20 cellular contexts compared by ENCODE assay signal in the genomic region with DNA sequence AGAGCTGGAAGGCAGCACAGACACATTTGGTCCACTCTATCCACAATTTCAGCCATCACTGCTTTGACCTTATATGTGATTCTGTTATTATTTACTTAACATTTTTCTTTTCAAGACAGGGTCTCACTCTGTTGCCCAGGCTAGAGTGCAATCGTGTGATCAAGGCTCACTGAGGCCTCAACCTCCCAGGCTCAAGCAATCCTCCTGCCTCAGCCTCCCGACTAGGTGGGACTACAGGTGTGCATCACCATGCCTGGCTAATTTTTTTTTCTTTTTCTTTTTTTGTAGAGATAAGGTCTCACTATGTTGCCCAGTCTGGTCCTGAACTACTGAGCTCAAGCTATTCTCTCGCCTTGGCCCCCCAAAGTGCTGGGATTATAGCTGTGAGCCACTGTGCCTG. TPM values are rescaled to one million over a fixed set of nuclear protein-coding genes. Genes with fewer than 3 reads are reported as not detected.
DNase-seq lines count a peak whose midpoint lies in the region; ATAC-seq and TF ChIP-seq lines count a peak whose summit lies in the region.
"Had no signal": no experiment of that assay in that cellular context is flagged by ENCODE, and none has a peak within 500 bp of the region (broad histone marks: within the 10 kb centered on the region; RNA-seq: fewer than 3 reads in every experiment).

No MANE protein-coding gene starts in this region.

- peaks cover 26 to 98% (median 82%) of the 10 kb centered on the region in 4 donors for H3K4me1 Mint-ChIP-seq in CD4-positive, CD25-positive, alpha-beta regulatory T cell
- peaks cover 92% of the 10 kb centered on the region for H3K4me1 Mint-ChIP-seq in Calu3 (ENCODE audit: low read depth, unreplicated experiment)
- peaks cover 90% of the 10 kb centered on the region for H3K4me1 Mint-ChIP-seq in activated CD8-positive, alpha-beta T cell treated with anti-CD3 and anti-CD28 coated beads for 36 hours (ENCODE audit: low read depth)
- peaks cover 70 to 96% (median 90%) of the 10 kb centered on the region in 7 donors for H3K4me1 Mint-ChIP-seq in naive thymus-derived CD4-positive, alpha-beta T cell

- CTCF ChIA-PET in Calu3 (lab: Charles Lee), result interaction anchor here (0.5 to 3.5 kb wide), 3 partner anchors 13 to 41 kb away, joined by 3 to 13 read pairs (median 7); partner anchors contain the start of gene BCL2L1
- CTCF ChIA-PET in activated CD8-positive, alpha-beta T cell treated with anti-CD3 and anti-CD28 coated beads for 36 hours (lab: Charles Lee), result interaction anchor here (1.0 to 5.4 kb wide), 2 partner anchors 21 to 41 kb away, joined by 6 to 18 read pairs; no protein-coding TSS in a partner anchor
- CTCF ChIA-PET in naive thymus-derived CD4-positive, alpha-beta T cell (lab: Charles Lee), result no interaction called here

- POLR2A ChIA-PET in activated CD8-positive, alpha-beta T cell treated with anti-CD3 and anti-CD28 coated beads for 36 hours (lab: Charles Lee), result interaction anchor here (1.3 kb wide), 1 partner anchor 36 kb away, joined by 3 read pairs; no protein-coding TSS in a partner anchor
- POLR2A ChIA-PET in naive thymus-derived CD4-positive, alpha-beta T cell (lab: Charles Lee), result no interaction called here

- no peak overlapping the region for H3K4me3 ChIP-seq in CD4-positive, CD25-positive, alpha-beta regulatory T cell (ENCODE audit: low read depth, low read length)
- H3K4me3 ChIP-seq in naive thymus-derived CD4-positive, alpha-beta T cell (ENCODE audit: low read length), result no peak overlapping the region
- H3K4me3 ChIP-seq: left lung, uterus had no signal

- peaks cover 77% of the 10 kb centered on the region for H3K4me1 ChIP-seq in CD4-positive, CD25-positive, alpha-beta regulatory T cell (ENCODE audit: control insufficient read depth, insufficient read depth, low read length, poor library complexity, severe bottlenecking)
- peaks cover 46 to 57% of the 10 kb centered on the region in 2 donors for H3K4me1 ChIP-seq in naive thymus-derived CD4-positive, alpha-beta T cell (ENCODE audit: control insufficient read depth in 2 of 2, insufficient read depth in 2 of 2, low read length in 2 of 2)
- H3K4me1 ChIP-seq: uterus had no signal

- intact Hi-C loops in Calu3 (cut with micrococcal nuclease; ENCODE audit: unreplicated experiment), result no loop called here
- intact Hi-C loops in activated CD8-positive, alpha-beta T cell treated with anti-CD3 and anti-CD28 coated beads for 36 hours (cut with micrococcal nuclease), result no loop called here
- intact Hi-C loops in naive thymus-derived CD4-positive, alpha-beta T cell (cut with micrococcal nuclease), result no loop called here

- ATAC-seq in CD4-positive, CD25-positive, alpha-beta regulatory T cell (ENCODE audit: low read depth in 2 of 2), result no peak
- no peak for ATAC-seq in activated CD8-positive, alpha-beta T cell treated with anti-CD3 and anti-CD28 coated beads for 36 hours
- ATAC-seq in naive thymus-derived CD4-positive, alpha-beta T cell, result no peak
- no peak for ATAC-seq in GM19023 (IDR thresholded peaks at IDR 0.05; ENCODE audit: unreplicated experiment)
- ATAC-seq: activated naive CD4-positive, alpha-beta T cell treated with anti-CD3 and anti-CD28 coated beads, Interleukin-2, amount 50 U/mL, for 72 hours; left lung; SK-N-SH treated with all-trans-retinoic acid at 6 μM for 48 hours; stimulated activated naive CD8-positive, alpha-beta T cell treated with anti-CD3 and anti-CD28 coated beads, Interleukin-15, Interleukin-2, amounts not matched to agents 100 U/mL and 50 U/mL, for 24 hours had no signal

- H3K27ac Mint-ChIP-seq in CD4-positive, CD25-positive, alpha-beta regulatory T cell, result peak overlapping the region; percentile 76 to 94 (median 81)
- peak overlapping the region; percentile 56 for H3K27ac Mint-ChIP-seq in Calu3 (ENCODE audit: unreplicated experiment)
- H3K27ac Mint-ChIP-seq in activated CD8-positive, alpha-beta T cell treated with anti-CD3 and anti-CD28 coated beads for 36 hours, result peak overlapping the region; percentile 50
- peak overlapping the region in 6 of 9 donors; percentile 10 to 77 (median 54) for H3K27ac Mint-ChIP-seq in naive thymus-derived CD4-positive, alpha-beta T cell

- DNase-seq in CD4-positive, CD25-positive, alpha-beta regulatory T cell, result no peak
- DNase-seq in Calu3 (no peak), NCI-H1694 (lab: John Stamatoyannopoulos, UW) (no peak), DMS53 treated with DMSO at 0.1 percent for 48 hours (lab: John Stamatoyannopoulos, UW; ENCODE audit: unreplicated experiment) (no peak)
- no peak for DNase-seq in activated CD8-positive, alpha-beta T cell treated with anti-CD3 and anti-CD28 coated beads for 36 hours
- DNase-seq in naive thymus-derived CD4-positive, alpha-beta T cell, result no peak
- DNase-seq: activated CD4-positive, alpha-beta T cell treated with anti-CD3 and anti-CD28 coated beads for 48 hours; DMS 273 treated with DMSO at 0.1 percent for 48 hours; HFFc6; left lung; NCI-H1105; NCI-H774; nucleus accumbens; stimulated activated naive CD8-positive, alpha-beta T cell treated with anti-CD3 and anti-CD28 coated beads, Interleukin-15, Interleukin-2, amounts not matched to agents 100 U/mL and 50 U/mL, for 24 hours; uterus had no signal

- H3K27me3 ChIP-seq in CD4-positive, CD25-positive, alpha-beta regulatory T cell (ENCODE audit: control insufficient read depth, insufficient read depth, low read length), result no peaks in the 10 kb centered on the region
- H3K27me3 ChIP-seq in naive thymus-derived CD4-positive, alpha-beta T cell (ENCODE audit: control insufficient read depth in 2 of 2, insufficient read depth in 2 of 2, low read length in 2 of 2), result no peaks in the 10 kb centered on the region
- H3K27me3 ChIP-seq: left lung, uterus had no signal

- no peaks in the 10 kb centered on the region for H3K27me3 Mint-ChIP-seq in CD4-positive, CD25-positive, alpha-beta regulatory T cell
- H3K27me3 Mint-ChIP-seq in Calu3 (ENCODE audit: unreplicated experiment), result no peaks in the 10 kb centered on the region
- no peaks in the 10 kb centered on the region for H3K27me3 Mint-ChIP-seq in activated CD8-positive, alpha-beta T cell treated with anti-CD3 and anti-CD28 coated beads for 36 hours
- H3K27me3 Mint-ChIP-seq in naive thymus-derived CD4-positive, alpha-beta T cell, result no peaks in the 10 kb centered on the region

- H3K36me3 Mint-ChIP-seq in CD4-positive, CD25-positive, alpha-beta regulatory T cell, result peaks cover 47% of the 10 kb centered on the region
- peaks cover 99% of the 10 kb centered on the region for H3K36me3 Mint-ChIP-seq in Calu3 (ENCODE audit: insufficient read depth, unreplicated experiment)
- H3K36me3 Mint-ChIP-seq in activated CD8-positive, alpha-beta T cell treated with anti-CD3 and anti-CD28 coated beads for 36 hours (ENCODE audit: low read depth), result peaks cover 84% of the 10 kb centered on the region
- peaks cover 15 to 57% (median 31%) of the 10 kb centered on the region in 5 donors for H3K36me3 Mint-ChIP-seq in naive thymus-derived CD4-positive, alpha-beta T cell

- no peak overlapping the region for H3K4me3 Mint-ChIP-seq in CD4-positive, CD25-positive, alpha-beta regulatory T cell
- no peak overlapping the region for H3K4me3 Mint-ChIP-seq in Calu3 (ENCODE audit: low read depth, unreplicated experiment)
- no peak overlapping the region for H3K4me3 Mint-ChIP-seq in activated CD8-positive, alpha-beta T cell treated with anti-CD3 and anti-CD28 coated beads for 36 hours
- no peak overlapping the region for H3K4me3 Mint-ChIP-seq in naive thymus-derived CD4-positive, alpha-beta T cell
- H3K4me3 Mint-ChIP-seq: HFFc6 had no signal

- no peaks in the 10 kb centered on the region for H3K9me3 ChIP-seq in CD4-positive, CD25-positive, alpha-beta regulatory T cell (ENCODE audit: control insufficient read depth in 2 of 2, low read length in 2 of 2)
- no peaks in the 10 kb centered on the region for H3K9me3 ChIP-seq in naive thymus-derived CD4-positive, alpha-beta T cell (ENCODE audit: control insufficient read depth in 2 of 3, low read length in 3 of 3)
- H3K9me3 ChIP-seq: left lung, uterus had no signal

- no peak for TF ChIP-seq CTCF in Calu3 (IDR thresholded peaks at IDR 0.05; ENCODE audit: unreplicated experiment)
- no peak for TF ChIP-seq CTCF in activated CD8-positive, alpha-beta T cell treated with anti-CD3 and anti-CD28 coated beads for 36 hours (IDR thresholded peaks at IDR 0.05)

- BruUV-seq in Calu3 (replicated peaks; lab: Mats Ljungman, UMichigan), result no TSS peak

- peaks cover 26% of the 10 kb centered on the region for H3K36me3 ChIP-seq in CD4-positive, CD25-positive, alpha-beta regulatory T cell (ENCODE audit: control insufficient read depth, insufficient read depth, low read length)
- peaks cover 0 to 24% (median 0%) of the 10 kb centered on the region in 3 experiments for H3K36me3 ChIP-seq in naive thymus-derived CD4-positive, alpha-beta T cell (ENCODE audit: control insufficient read depth in 2 of 3, insufficient read depth in 3 of 3, low read length in 3 of 3)
- H3K36me3 ChIP-seq: uterus had no signal

- H3K9me3 Mint-ChIP-seq in CD4-positive, CD25-positive, alpha-beta regulatory T cell, result no peaks in the 10 kb centered on the region
- no peaks in the 10 kb centered on the region for H3K9me3 Mint-ChIP-seq in Calu3 (ENCODE audit: low read depth, unreplicated experiment)
- H3K9me3 Mint-ChIP-seq in activated CD8-positive, alpha-beta T cell treated with anti-CD3 and anti-CD28 coated beads for 36 hours, result no peaks in the 10 kb centered on the region
- H3K9me3 Mint-ChIP-seq in naive thymus-derived CD4-positive, alpha-beta T cell, result peaks cover 0 to 2% (median 0%) of the 10 kb centered on the region in 11 donors
- H3K9me3 Mint-ChIP-seq: activated naive CD4-positive, alpha-beta T cell treated with anti-CD3 and anti-CD28 coated beads, Interleukin-2, amount 50 U/mL, for 72 hours; HFFc6 had no signal

- peak overlapping the region; percentile 6 for H3K27ac ChIP-seq in CD4-positive, CD25-positive, alpha-beta regulatory T cell (ENCODE audit: insufficient read depth, low read length, poor library complexity, severe bottlenecking)
- H3K27ac ChIP-seq in naive thymus-derived CD4-positive, alpha-beta T cell (ENCODE audit: low read depth, low read length), result no peak overlapping the region
- H3K27ac ChIP-seq: KMS-11, uterus had no signal

RNA-seq across cellular contexts. Expression of gene BCL2L1, which starts 40.3 kb away (rescaled TPM):
- total RNA-seq in CD4-positive, CD25-positive, alpha-beta regulatory T cell, result 38.1 TPM
- 10 to 100 TPM; 15.5 to 19.6 (median 17.3) TPM for polyA plus RNA-seq in CD4-positive, CD25-positive, alpha-beta regulatory T cell
- total RNA-seq in Calu3 (2022), result 290 and 321 TPM in 2 replicates
- total RNA-seq in activated CD8-positive, alpha-beta T cell treated with anti-CD3 and anti-CD28 coated beads for 36 hours, result 100 to 1,000 TPM; 182 TPM
- total RNA-seq in naive thymus-derived CD4-positive, alpha-beta T cell, result 100 to 1,000 TPM in 1 of 5 experiments, 10 to 100 TPM in 4; 15.0 to 111 (median 19.4) TPM
- 10 to 100 TPM; 11.5 to 12.7 TPM for polyA plus RNA-seq in naive thymus-derived CD4-positive, alpha-beta T cell

RNA-seq across cellular contexts. Expression of gene COX4I2, which starts 44.6 kb away (rescaled TPM):
- total RNA-seq in CD4-positive, CD25-positive, alpha-beta regulatory T cell, result not detected
- not detected for polyA plus RNA-seq in CD4-positive, CD25-positive, alpha-beta regulatory T cell
- not detected in 2 replicates for total RNA-seq in Calu3 (2022)
- total RNA-seq in activated CD8-positive, alpha-beta T cell treated with anti-CD3 and anti-CD28 coated beads for 36 hours, result not detected
- not detected for total RNA-seq in naive thymus-derived CD4-positive, alpha-beta T cell
- polyA plus RNA-seq in naive thymus-derived CD4-positive, alpha-beta T cell, result not detected
- total RNA-seq: activated naive CD4-positive, alpha-beta T cell treated with anti-CD3 and anti-CD28 coated beads, Interleukin-2, amount 50 U/mL, for 72 hours; dermis microvascular lymphatic vessel endothelial cell; HFFc6 had no signal

RNA-seq across cellular contexts. Expression of gene TPX2, which starts 56.7 kb away (rescaled TPM):
- total RNA-seq in CD4-positive, CD25-positive, alpha-beta regulatory T cell, result 5.4 TPM
- 1 to 10 TPM; 3.1 to 6.3 (median 3.8) TPM for polyA plus RNA-seq in CD4-positive, CD25-positive, alpha-beta regulatory T cell
- total RNA-seq in Calu3 (2022), result 157 and 179 TPM in 2 replicates
- 100 to 1,000 TPM; 112 to 113 TPM for total RNA-seq in activated CD8-positive, alpha-beta T cell treated with anti-CD3 and anti-CD28 coated beads for 36 hours
- 10 to 100 TPM in 1 of 5 experiments, under 1 TPM in 4; 0.16 to 84.3 (median 0.43) TPM for total RNA-seq in naive thymus-derived CD4-positive, alpha-beta T cell
- under 1 TPM in 1 of 2 donors, not detected in 1; 0.09 TPM for polyA plus RNA-seq in naive thymus-derived CD4-positive, alpha-beta T cell
